In genomic region chr20:51639206-51639832, GRCh38 we compare ENCODE assay signal across 8 cellular contexts.
A peak's percentile ranks its signal among the peaks of the same experiment; 100 is the strongest.
DNase-seq lines count a peak whose midpoint lies in the region; ATAC-seq and TF ChIP-seq lines count a peak whose summit lies in the region.

No MANE protein-coding gene starts in this region.

- 29% methylated on average over 12 of the region's 12 CpGs; no CpG with 5 or more reads in 1 of the 2 donors for WGBS in transverse colon (ENCODE audit: low coverage in 1 of 2), 2 donors

- H3K4me3 Mint-ChIP-seq in Caco-2 (ENCODE audit: unreplicated experiment): no peak overlapping the region
- H3K4me3 Mint-ChIP-seq in HFFc6: no peak overlapping the region
- H3K4me3 Mint-ChIP-seq in activated T-cell treated with anti-CD3 and anti-CD28 coated beads, Interleukin-2, amount 50 U/mL, for 24 hours: no peak overlapping the region

- TF ChIP-seq EP300 in transverse colon (IDR thresholded peaks at IDR 0.05; ENCODE audit: low read depth): no peak

- peaks cover 55% of the 10 kb centered on the region for H3K36me3 Mint-ChIP-seq in Caco-2 (ENCODE audit: insufficient read depth, unreplicated experiment)
- H3K36me3 Mint-ChIP-seq in HFFc6 (ENCODE audit: low read depth): no peaks in the 10 kb centered on the region
- no peaks in the 10 kb centered on the region for H3K36me3 Mint-ChIP-seq in activated T-cell treated with anti-CD3 and anti-CD28 coated beads, Interleukin-2, amount 50 U/mL, for 24 hours (ENCODE audit: low read depth)

- H3K27me3 ChIP-seq in Caco-2 (replicated peaks; ENCODE audit: control insufficient read depth, insufficient read depth, low read length): no peaks in the 10 kb centered on the region
- H3K27me3 ChIP-seq in OCI-LY1 (ENCODE audit: insufficient read depth, low read length): no peaks in the 10 kb centered on the region
- H3K27me3 ChIP-seq in transverse colon: no peaks in the 10 kb centered on the region

- no peaks in the 10 kb centered on the region for H3F3A ChIP-seq in OCI-LY1 (ENCODE audit: insufficient read depth, low read length)

- CTCF ChIA-PET in Caco-2 (lab: Charles Lee): interaction anchor here (0.5 to 1.7 kb wide), 6 partner anchors 28 to 446 kb away, joined by 3 to 5 read pairs (median 3); no protein-coding TSS in a partner anchor

- no peaks in the 10 kb centered on the region for H3K9me3 ChIP-seq in Caco-2
- H3K9me3 ChIP-seq in OCI-LY1 (ENCODE audit: low read length): no peaks in the 10 kb centered on the region
- H3K9me3 ChIP-seq in transverse colon: no peaks in the 10 kb centered on the region

- H3K4me1 Mint-ChIP-seq in Caco-2 (ENCODE audit: low read depth, unreplicated experiment): peaks cover 6% of the 10 kb centered on the region
- peaks cover 36% of the 10 kb centered on the region for H3K4me1 Mint-ChIP-seq in HFFc6 (ENCODE audit: low read depth)
- H3K4me1 Mint-ChIP-seq in activated T-cell treated with anti-CD3 and anti-CD28 coated beads, Interleukin-2, amount 50 U/mL, for 24 hours (ENCODE audit: low read depth): peaks cover 28% of the 10 kb centered on the region

- TF ChIP-seq POLR2A in transverse colon (IDR thresholded peaks at IDR 0.05): no peak

- intact Hi-C loops in Caco-2 (cut with micrococcal nuclease; ENCODE audit: unreplicated experiment): loop anchor here (1.0 to 5.0 kb wide), 7 partner anchors 48 to 444 kb away; no protein-coding TSS in a partner anchor
- intact Hi-C loops in transverse colon (cut with DNase I; ENCODE audit: low total_unique reads): no loop called here

- no TSS peak for BruUV-seq in Caco-2 (replicated peaks; lab: Mats Ljungman, UMichigan)

- H3K27ac ChIP-seq in OCI-LY1 (ENCODE audit: low read depth, low read length, poor library complexity, severe bottlenecking): no peak overlapping the region
- no peak overlapping the region for H3K27ac ChIP-seq in transverse colon

- TF ChIP-seq CTCF in Caco-2 (IDR thresholded peaks at IDR 0.05; ENCODE audit: insufficient read depth in 1 of 2, low read depth in 1 of 2, low read length in 1 of 2, severe bottlenecking in 1 of 2, unreplicated experiment in 1 of 2) (peak; percentile 99 to 100), HFFc6 (IDR thresholded peaks at IDR 0.05) (peak; percentile 96), OCI-LY1 (IDR thresholded peaks at IDR 0.05; ENCODE audit: low read length) (peak; percentile 88), fibroblast of the aortic adventitia (IDR thresholded peaks at IDR 0.05; ENCODE audit: insufficient read depth, low read length) (peak; percentile 89), transverse colon (IDR thresholded peaks at IDR 0.05) (peak; percentile 65 to 81 (median 78))

- H3K9ac ChIP-seq in OCI-LY1 (ENCODE audit: low read length): no peak overlapping the region

- H3K4me3 ChIP-seq in Caco-2 (ENCODE audit: low read depth, low read length) (no peak overlapping the region), OCI-LY1 (ENCODE audit: low read depth, low read length, poor library complexity, severe bottlenecking) (no peak overlapping the region), fibroblast of the aortic adventitia (ENCODE audit: low read depth, low read length) (no peak overlapping the region), transverse colon (no peak overlapping the region)

- H4K20me1 ChIP-seq in OCI-LY1 (ENCODE audit: insufficient read depth, low read length): no peaks in the 10 kb centered on the region

- no peaks in the 10 kb centered on the region for H3K79me2 ChIP-seq in OCI-LY1 (ENCODE audit: insufficient read depth, low read length)

- in situ Hi-C loops in transverse colon (cut with MboI; ENCODE audit: low pct_ligation_motif_present in 1 of 4, low pct_unique_long_range_greater_than_20kb in 1 of 4, low sequenced_read_pairs in 3 of 4): loop anchor here in 3 of 4 donors (25.0 kb wide), 3 partner anchors 148 to 652 kb away; no protein-coding TSS in a partner anchor

- POLR2A ChIA-PET in Caco-2 (lab: Charles Lee): no interaction called here

- ATAC-seq in HG03520 (IDR thresholded peaks at IDR 0.05; ENCODE audit: unreplicated experiment): no peak

- H3K27ac Mint-ChIP-seq in Caco-2 (ENCODE audit: unreplicated experiment) (peak overlapping the region; percentile 26), HFFc6 (peak overlapping the region; percentile 4; the same call in 1 of the 2 replicates)
- no peak overlapping the region for H3K27ac Mint-ChIP-seq in activated T-cell treated with anti-CD3 and anti-CD28 coated beads, Interleukin-2, amount 50 U/mL, for 24 hours

- peak; percentile 87 to 91 for DNase-seq in Caco-2
- DNase-seq in HFFc6: peak; percentile 36
- DNase-seq in activated T-cell treated with anti-CD3 and anti-CD28 coated beads, Interleukin-2, amount 50 U/mL, for 24 hours: peak; percentile 78
- peak; percentile 73 for DNase-seq in fibroblast of the aortic adventitia (ENCODE audit: low read depth)
- peak in 37 of 56 donors; percentile 2 to 81 (median 19) for DNase-seq in nucleus accumbens (lab: John Stamatoyannopoulos, UW)
- peak; percentile 66 for DNase-seq in transverse colon

- H3K9me3 Mint-ChIP-seq in Caco-2 (ENCODE audit: unreplicated experiment) (no peaks in the 10 kb centered on the region), HFFc6 (no peaks in the 10 kb centered on the region)
- no peaks in the 10 kb centered on the region for H3K9me3 Mint-ChIP-seq in activated T-cell treated with anti-CD3 and anti-CD28 coated beads, Interleukin-2, amount 50 U/mL, for 24 hours

- no peak overlapping the region for H2AFZ ChIP-seq in OCI-LY1 (ENCODE audit: low read length)

- no peaks in the 10 kb centered on the region for H3K4me1 ChIP-seq in Caco-2
- H3K4me1 ChIP-seq in OCI-LY1 (ENCODE audit: insufficient read depth, low read length, severe bottlenecking): no peaks in the 10 kb centered on the region
- H3K4me1 ChIP-seq in transverse colon: no peaks in the 10 kb centered on the region

- no peaks in the 10 kb centered on the region for H3K9me2 ChIP-seq in OCI-LY1 (ENCODE audit: low read depth, low read length)

- H3K36me3 ChIP-seq in Caco-2 (ENCODE audit: control insufficient read depth, insufficient read depth, low read length) (peaks cover 3% of the 10 kb centered on the region; the same call in 1 of the 2 replicates), OCI-LY1 (ENCODE audit: insufficient read depth, low read length) (no peaks in the 10 kb centered on the region), transverse colon (peaks cover 0 to 9% (median 1%) of the 10 kb centered on the region in 4 donors)

- H3K27me3 Mint-ChIP-seq in Caco-2 (ENCODE audit: insufficient read depth, unreplicated experiment) (no peaks in the 10 kb centered on the region), HFFc6 (ENCODE audit: insufficient read depth) (peaks cover 1% of the 10 kb centered on the region; the same call in 1 of the 2 replicates)
- H3K27me3 Mint-ChIP-seq in activated T-cell treated with anti-CD3 and anti-CD28 coated beads, Interleukin-2, amount 50 U/mL, for 24 hours: no peaks in the 10 kb centered on the region

- no peak overlapping the region for H3K4me2 ChIP-seq in OCI-LY1 (ENCODE audit: low read length)

Comparison
In these comparisons a context has a peak if more than half of its experiments do, and no peak if none do; other contexts are left out.
1. DNase-seq: peak in every context shown above with its lines; median percentile 89 in Caco-2; 78 in activated T-cell treated with anti-CD3 and anti-CD28 coated beads, Interleukin-2, amount 50 U/mL, for 24 hours; 73 in fibroblast of the aortic adventitia; 66 in transverse colon; 36 in HFFc6; 19 in nucleus accumbens.